8 cellular contexts compared by ENCODE assay signal in genomic region chr6:124877468-124877867, GRCh38.
"Had no signal": no experiment of that assay in that cellular context is flagged by ENCODE, and none has a peak within 500 bp of the region (broad histone marks: within the 10 kb centered on the region; RNA-seq: fewer than 3 reads in every experiment).

No MANE protein-coding gene starts in this region.

- ATAC-seq: K562 had no signal

- H3K9ac ChIP-seq: GM23248 had no signal

- H3K36me3 ChIP-seq: HAP-1 had no signal

- H3K27ac ChIP-seq: GM23248, HL-60 had no signal

- H3K9me3 ChIP-seq: HAP-1 had no signal

- FAIRE-seq: K562 had no signal

- H2AFZ ChIP-seq: GM23248 had no signal

- H3K4me3 ChIP-seq: GM23248, HAP-1, K562 had no signal

- H3K4me1 ChIP-seq: HAP-1 had no signal

- DNase-seq: GM23248, GOT3, H7, IMR-90, KG1 had no signal
